14 cellular contexts compared by ENCODE assay signal in genomic region chr17:41739661-41740352, GRCh38. TPM values are rescaled to one million over a fixed set of nuclear protein-coding genes. Genes with fewer than 3 reads are reported as not detected.
DNase-seq lines count a peak whose midpoint lies in the region; ATAC-seq, FAIRE-seq and TF ChIP-seq lines count a peak whose summit lies in the region.
"Had no signal": no experiment of that assay in that cellular context is flagged by ENCODE, and none has a peak within 500 bp of the region (broad histone marks: within the 10 kb centered on the region; RNA-seq: fewer than 3 reads in every experiment).

No MANE protein-coding gene starts in this region.

- H3K4me3 ChIP-seq in adipocyte (ENCODE audit: low read length), result no peak overlapping the region
- no peak overlapping the region for H3K4me3 ChIP-seq in adrenal gland
- H3K4me3 ChIP-seq: vagina had no signal

- 45 to 75% (median 65%) methylated on average over 4 to 9 of the region's 9 CpGs for WGBS in adrenal gland, 4 donors

- no peak for TF ChIP-seq POLR2A in adrenal gland (IDR thresholded peaks at IDR 0.05)

- no peak overlapping the region for H3K27ac ChIP-seq in adrenal gland
- H3K27ac ChIP-seq: vagina had no signal

- H3K27me3 ChIP-seq in adipocyte (replicated peaks; ENCODE audit: control insufficient read depth, insufficient read depth, low read length), result peaks cover 24% of the 10 kb centered on the region
- H3K27me3 ChIP-seq in adrenal gland, result peaks cover 16% of the 10 kb centered on the region
- H3K27me3 ChIP-seq: vagina had no signal

- intact Hi-C loops in adrenal gland (cut with DNase I), result loop anchor here in 1 of 2 donors (2.0 to 10.0 kb wide), 3 partner anchors 61 to 215 kb away; no protein-coding TSS in a partner anchor

- FAIRE-seq in HTR-8/SVneo (lab: Jason Lieb, UNC), result peak; percentile 55
- FAIRE-seq: GM12892 had no signal

- H3K27ac Mint-ChIP-seq in chondrocyte (ENCODE audit: unreplicated experiment), result no peak overlapping the region
- H3K27ac Mint-ChIP-seq: natural killer cell had no signal

- peaks cover 3% of the 10 kb centered on the region for H3K4me1 Mint-ChIP-seq in chondrocyte (ENCODE audit: low read depth)
- H3K4me1 Mint-ChIP-seq: natural killer cell had no signal

- DNase-seq in Caki2 (ENCODE audit: low read depth) (peak; percentile 38), HTR-8/SVneo (ENCODE audit: insufficient read length, low spot score) (peak; percentile 86), adipocyte (ENCODE audit: low read depth) (peak; percentile 8), kidney tubule cell (ENCODE audit: low spot score) (peak; percentile 94), AML-193 (lab: John Stamatoyannopoulos, UW) (no peak), chondrocyte (ENCODE audit: low spot score) (no peak), adrenal gland (no peak)
- DNase-seq: activated T-cell treated with anti-CD3 and anti-CD28 coated beads for 4 hours, natural killer cell, NCI-H2081, RPMI8226 had no signal

- H3K9ac ChIP-seq in adipocyte (ENCODE audit: low read length), result no peak overlapping the region

- H3K36me3 Mint-ChIP-seq in chondrocyte (ENCODE audit: low read depth), result no peaks in the 10 kb centered on the region
- H3K36me3 Mint-ChIP-seq: natural killer cell had no signal

- in situ Hi-C loops in Caki2 (cut with HindIII; ENCODE audit: low pct_unique_long_range_greater_than_20kb, low sequenced_read_pairs), result no loop called here

- TF ChIP-seq CTCF in chondrocyte (IDR thresholded peaks at IDR 0.05) (no peak), adrenal gland (IDR thresholded peaks at IDR 0.05) (no peak)

- H3K4me1 ChIP-seq in adipocyte (ENCODE audit: control insufficient read depth, insufficient read depth, low read length) (no peaks in the 10 kb centered on the region), adrenal gland (replicated peaks in 1 of 2) (peaks cover 0 to 4% of the 10 kb centered on the region in 2 donors)

- H3K36me3 ChIP-seq in adipocyte (ENCODE audit: control insufficient read depth, insufficient read depth, low read length, severe bottlenecking) (no peaks in the 10 kb centered on the region), adrenal gland (replicated peaks in 1 of 2) (no peaks in the 10 kb centered on the region)
- H3K36me3 ChIP-seq: vagina had no signal

- no peaks in the 10 kb centered on the region for H3K9me3 Mint-ChIP-seq in chondrocyte (ENCODE audit: low read depth)
- H3K9me3 Mint-ChIP-seq: natural killer cell had no signal

- H3K9me3 ChIP-seq in adipocyte (ENCODE audit: control insufficient read depth, low read length) (no peaks in the 10 kb centered on the region), adrenal gland (replicated peaks in 1 of 3) (no peaks in the 10 kb centered on the region)
- H3K9me3 ChIP-seq: vagina had no signal

- peaks cover 23% of the 10 kb centered on the region for H3K27me3 Mint-ChIP-seq in chondrocyte (ENCODE audit: low read depth)

- H3K4me3 Mint-ChIP-seq in chondrocyte (ENCODE audit: unreplicated experiment), result no peak overlapping the region
- H3K4me3 Mint-ChIP-seq: natural killer cell had no signal

- ATAC-seq in HG03460 (IDR thresholded peaks at IDR 0.05; ENCODE audit: unreplicated experiment), result no peak
- ATAC-seq: natural killer cell had no signal

RNA-seq across cellular contexts. Expression of gene HAP1, which starts 5.4 kb away (rescaled TPM):
- total RNA-seq in Caki2 (2014; rRNA removed; shearing (Covaris generic); ENCODE audit: low replicate concordance), result not detected in 2 replicates
- total RNA-seq in chondrocyte (not detected in 3 replicates), adrenal gland (1 to 10 TPM in 3 of 8 donors, under 1 TPM in 4, not detected in 1; 0.31 to 2.8 (median 0.65) TPM)
- 1 to 10 TPM in 1 of 3 donors, under 1 TPM in 2; 0.26 to 2.8 (median 0.91) TPM for polyA plus RNA-seq in adrenal gland
- total RNA-seq: natural killer cell had no signal

RNA-seq across cellular contexts. Expression of gene GAST, which starts 27.7 kb away (rescaled TPM):
- total RNA-seq in Caki2 (2014; rRNA removed; shearing (Covaris generic); ENCODE audit: low replicate concordance), result not detected in 2 replicates
- total RNA-seq in chondrocyte, result not detected in 3 replicates
- total RNA-seq in adrenal gland, result not detected
- not detected for polyA plus RNA-seq in adrenal gland
- total RNA-seq: natural killer cell, vagina had no signal

RNA-seq across cellular contexts. Expression of gene JUP, which starts 46.7 kb away (rescaled TPM):
- 56.9 and 111 TPM in 2 replicates for total RNA-seq in Caki2 (2014; rRNA removed; shearing (Covaris generic); ENCODE audit: low replicate concordance)
- total RNA-seq in chondrocyte (8.1 to 22.0 TPM (median 18.8 TPM) in 3 replicates), adrenal gland (10 to 100 TPM; 26.0 to 81.3 (median 39.3) TPM)
- 10 to 100 TPM in 2 of 3 donors, 1 to 10 TPM in 1; 4.9 to 27.8 (median 21.1) TPM for polyA plus RNA-seq in adrenal gland

RNA-seq across cellular contexts. Expression of gene EIF1, which starts 51.1 kb away (rescaled TPM):
- total RNA-seq in Caki2 (2014; rRNA removed; shearing (Covaris generic); ENCODE audit: low replicate concordance), result 25.4 and 50.9 TPM in 2 replicates
- total RNA-seq in chondrocyte (572 to 1,015 TPM (median 990 TPM) in 3 replicates), adrenal gland (1,000 to 10,000 TPM in 1 of 8 donors, 100 to 1,000 TPM in 7; 105 to 1,189 (median 484) TPM)
- 1,000 to 10,000 TPM in 1 of 3 donors, 100 to 1,000 TPM in 2; 269 to 1,002 (median 614) TPM for polyA plus RNA-seq in adrenal gland

Comparison
In these comparisons a context has a peak if more than half of its experiments do, and no peak if none do; other contexts are left out.
1. DNase-seq: peak in Caki2 (single experiment), HTR-8/SVneo (single experiment), adipocyte (single experiment) and kidney tubule cell (single experiment); none in AML-193 (0 of 2), chondrocyte (single experiment) and adrenal gland (0 of 7).